15 cellular contexts compared by ENCODE assay signal in genomic region chr2:20542269-20542668, GRCh38.
DNase-seq lines count a peak whose midpoint lies in the region; ATAC-seq and TF ChIP-seq lines count a peak whose summit lies in the region.
"Had no signal": no experiment of that assay in that cellular context is flagged by ENCODE, and none has a peak within 500 bp of the region (broad histone marks: within the 10 kb centered on the region; RNA-seq: fewer than 3 reads in every experiment).

No MANE protein-coding gene starts in this region.

- H4K20me1 ChIP-seq in BLaER1: no peaks in the 10 kb centered on the region

- no peak overlapping the region for H4K5ac ChIP-seq in mesendoderm (ENCODE audit: low read length)

- no CpG with 5 or more reads among the region's 13 CpGs for WGBS in mesendoderm (ENCODE audit: extremely low coverage, insufficient coverage, low lambda C conversion rate)

- no peak overlapping the region for H3K4ac ChIP-seq in mesendoderm (ENCODE audit: low read depth, low read length)

- H3K9ac ChIP-seq in BLaER1 (no peak overlapping the region), mesendoderm (ENCODE audit: low read length) (no peak overlapping the region)
- H3K9ac ChIP-seq: GM23248 had no signal

- TF ChIP-seq CTCF in progenitor cell of endocrine pancreas (IDR thresholded peaks at IDR 0.05; ENCODE audit: unreplicated experiment): no peak

- H3K27ac ChIP-seq in BLaER1 (no peak overlapping the region), angular gyrus (ENCODE audit: low read depth, low read length) (peak overlapping the region; percentile 63), mesendoderm (ENCODE audit: low read depth, low read length) (no peak overlapping the region)
- no peak overlapping the region for H3K27ac ChIP-seq in naive thymus-derived CD4-positive, alpha-beta T cell (ENCODE audit: low read depth, low read length)
- H3K27ac ChIP-seq: GM23248 had no signal

- H3K27me3 Mint-ChIP-seq in naive thymus-derived CD4-positive, alpha-beta T cell: peaks cover 0 to 7% (median 0%) of the 10 kb centered on the region in 5 donors
- peaks cover 19% of the 10 kb centered on the region for H3K27me3 Mint-ChIP-seq in progenitor cell of endocrine pancreas
- H3K27me3 Mint-ChIP-seq in effector memory CD8-positive, alpha-beta T cell: peaks cover 15 to 52% of the 10 kb centered on the region in 2 donors

- no peak overlapping the region for H2AK5ac ChIP-seq in mesendoderm (ENCODE audit: low read length)

- CTCF ChIA-PET in naive thymus-derived CD4-positive, alpha-beta T cell (lab: Charles Lee): interaction anchor here (0.6 kb wide), 1 partner anchor 98 kb away, joined by 3 read pairs; no protein-coding TSS in a partner anchor

- H3K79me1 ChIP-seq in mesendoderm (ENCODE audit: low read length): no peaks in the 10 kb centered on the region

- H3K4me2 ChIP-seq in BLaER1: 0 out of 2 replicates have a peak overlapping the region, but pooled peaks have one; percentile 37
- H3K4me2 ChIP-seq in mesendoderm (ENCODE audit: low read length): no peak overlapping the region

- H3K79me2 ChIP-seq in mesendoderm (ENCODE audit: control insufficient read depth, insufficient read depth, low read length): no peaks in the 10 kb centered on the region

- DNase-seq in naive thymus-derived CD4-positive, alpha-beta T cell: no peak
- no peak for DNase-seq in progenitor cell of endocrine pancreas (ENCODE audit: low spot score, unreplicated experiment)
- DNase-seq in mesendoderm: no peak
- no peak for DNase-seq in effector CD8-positive, alpha-beta T cell (lab: John Stamatoyannopoulos, UW)
- no peak for DNase-seq in effector memory CD8-positive, alpha-beta T cell
- DNase-seq in HK-2 (ENCODE audit: unreplicated experiment): no peak
- DNase-seq: 8988T; C1 segment of cervical spinal cord; CD4-positive, alpha-beta memory T cell; DMS79; H7 had no signal

- no peak overlapping the region for H3K4me3 ChIP-seq in BLaER1
- no peak overlapping the region for H3K4me3 ChIP-seq in naive thymus-derived CD4-positive, alpha-beta T cell (ENCODE audit: low read length)
- no peak overlapping the region for H3K4me3 ChIP-seq in mesendoderm (ENCODE audit: low read length)
- H3K4me3 ChIP-seq: GM12878, GM23248 had no signal

- no peaks in the 10 kb centered on the region for H3K36me3 Mint-ChIP-seq in naive thymus-derived CD4-positive, alpha-beta T cell
- no peaks in the 10 kb centered on the region for H3K36me3 Mint-ChIP-seq in progenitor cell of endocrine pancreas (ENCODE audit: insufficient read depth)
- H3K36me3 Mint-ChIP-seq in effector memory CD8-positive, alpha-beta T cell (ENCODE audit: insufficient read depth): no peaks in the 10 kb centered on the region
- H3K36me3 Mint-ChIP-seq: CD4-positive, alpha-beta memory T cell had no signal

- no peak overlapping the region for H3K18ac ChIP-seq in mesendoderm (ENCODE audit: low read length)

- H2BK120ac ChIP-seq in mesendoderm (ENCODE audit: low read depth, low read length): no peak overlapping the region

- H3K4me1 ChIP-seq in BLaER1: peaks cover 60% of the 10 kb centered on the region
- no peaks in the 10 kb centered on the region for H3K4me1 ChIP-seq in naive thymus-derived CD4-positive, alpha-beta T cell (ENCODE audit: control insufficient read depth in 2 of 2, insufficient read depth in 2 of 2, low read length in 2 of 2)
- H3K4me1 ChIP-seq in mesendoderm (ENCODE audit: control insufficient read depth, low read depth, low read length): peaks cover 9% of the 10 kb centered on the region

- POLR2A ChIA-PET in naive thymus-derived CD4-positive, alpha-beta T cell (lab: Charles Lee): no interaction called here

- intact Hi-C loops in naive thymus-derived CD4-positive, alpha-beta T cell (cut with micrococcal nuclease): no loop called here

- H4K8ac ChIP-seq in mesendoderm (ENCODE audit: low read depth, low read length): no peak overlapping the region

- H3K56ac ChIP-seq in mesendoderm (ENCODE audit: low read length): no peak overlapping the region

- no peaks in the 10 kb centered on the region for H3K4me1 Mint-ChIP-seq in naive thymus-derived CD4-positive, alpha-beta T cell
- peaks cover 10% of the 10 kb centered on the region for H3K4me1 Mint-ChIP-seq in progenitor cell of endocrine pancreas (ENCODE audit: low read depth)
- peaks cover 3 to 4% of the 10 kb centered on the region in 2 donors for H3K4me1 Mint-ChIP-seq in effector memory CD8-positive, alpha-beta T cell (ENCODE audit: low read depth in 2 of 2)
- H3K4me1 Mint-ChIP-seq: CD4-positive, alpha-beta memory T cell had no signal

- H3K36me3 ChIP-seq in BLaER1 (no peaks in the 10 kb centered on the region), mesendoderm (ENCODE audit: control insufficient read depth, insufficient read depth, low read length) (no peaks in the 10 kb centered on the region)
- H3K36me3 ChIP-seq in naive thymus-derived CD4-positive, alpha-beta T cell (ENCODE audit: control insufficient read depth in 2 of 3, insufficient read depth in 3 of 3, low read length in 3 of 3): no peaks in the 10 kb centered on the region

- no peaks in the 10 kb centered on the region for H3K9me3 Mint-ChIP-seq in naive thymus-derived CD4-positive, alpha-beta T cell
- H3K9me3 Mint-ChIP-seq in progenitor cell of endocrine pancreas (ENCODE audit: low read depth): no peaks in the 10 kb centered on the region
- no peaks in the 10 kb centered on the region for H3K9me3 Mint-ChIP-seq in effector memory CD8-positive, alpha-beta T cell

- peak; percentile 21 for ATAC-seq in naive thymus-derived CD4-positive, alpha-beta T cell
- ATAC-seq in effector memory CD8-positive, alpha-beta T cell (replicated peaks): no peak
- ATAC-seq: GM12878 had no signal

- H3K27me3 ChIP-seq in BLaER1 (no peaks in the 10 kb centered on the region; the same call in 1 of the 2 replicates), mesendoderm (ENCODE audit: insufficient read depth, low read length, poor library complexity) (no peaks in the 10 kb centered on the region)
- H3K27me3 ChIP-seq in naive thymus-derived CD4-positive, alpha-beta T cell (ENCODE audit: control insufficient read depth in 2 of 2, insufficient read depth in 2 of 2, low read length in 2 of 2): no peaks in the 10 kb centered on the region

- no peak overlapping the region for H3K27ac Mint-ChIP-seq in naive thymus-derived CD4-positive, alpha-beta T cell
- peak overlapping the region; percentile 56 for H3K27ac Mint-ChIP-seq in progenitor cell of endocrine pancreas
- no peak overlapping the region for H3K27ac Mint-ChIP-seq in effector memory CD8-positive, alpha-beta T cell
- H3K27ac Mint-ChIP-seq: CD4-positive, alpha-beta memory T cell had no signal

- no peak overlapping the region for H3K23ac ChIP-seq in mesendoderm (ENCODE audit: low read length)

- no peak overlapping the region for H2BK15ac ChIP-seq in mesendoderm (replicated peaks; ENCODE audit: low read depth)

- no peaks in the 10 kb centered on the region; the same call in 1 of the 2 replicates for H3K9me3 ChIP-seq in BLaER1
- no peaks in the 10 kb centered on the region for H3K9me3 ChIP-seq in naive thymus-derived CD4-positive, alpha-beta T cell (ENCODE audit: control insufficient read depth in 2 of 3, low read length in 3 of 3)

- H2BK5ac ChIP-seq in mesendoderm (ENCODE audit: low read length): no peak overlapping the region

- H3K4me3 Mint-ChIP-seq in naive thymus-derived CD4-positive, alpha-beta T cell: no peak overlapping the region
- no peak overlapping the region for H3K4me3 Mint-ChIP-seq in progenitor cell of endocrine pancreas (ENCODE audit: low read depth)
- no peak overlapping the region for H3K4me3 Mint-ChIP-seq in effector memory CD8-positive, alpha-beta T cell
- H3K4me3 Mint-ChIP-seq: CD4-positive, alpha-beta memory T cell had no signal
